ENCODE assay signal across 12 cellular contexts in the genomic region with DNA sequence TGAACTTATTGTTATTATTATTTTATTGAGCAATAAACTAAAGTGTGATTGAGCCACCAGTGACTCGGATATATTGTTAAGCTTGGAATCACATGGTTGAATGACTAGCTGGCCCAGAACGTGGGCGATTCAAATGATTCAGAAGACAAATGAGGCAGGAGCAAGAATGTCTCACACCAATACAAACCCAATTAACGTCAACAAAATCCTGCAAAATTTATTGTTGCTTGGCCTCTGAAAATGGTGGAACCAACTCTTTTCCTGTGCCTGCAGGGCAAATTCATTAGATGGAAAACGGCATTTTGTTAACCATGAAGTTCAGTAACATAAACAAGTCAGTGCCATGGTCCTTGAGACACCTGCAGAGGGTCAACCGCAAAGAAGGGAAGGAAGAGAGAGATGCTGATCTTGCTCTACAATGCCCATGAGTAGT.
DNase-seq lines count a peak whose midpoint lies in the region; ATAC-seq and TF ChIP-seq lines count a peak whose summit lies in the region.
"Had no signal": no experiment of that assay in that cellular context is flagged by ENCODE, and none has a peak within 500 bp of the region (broad histone marks: within the 10 kb centered on the region; RNA-seq: fewer than 3 reads in every experiment).

No MANE protein-coding gene starts in this region.

- H3K4me3 ChIP-seq in ACC112 (ENCODE audit: low read depth, low read length) (peak overlapping the region; percentile 50), fibroblast of the aortic adventitia (ENCODE audit: low read depth, low read length) (no peak overlapping the region)
- H3K4me3 ChIP-seq: BLaER1 treated with 17β-estradiol and CSF1 and Interleukin-3, amounts not matched to agents 10 nM and 100 nM had no signal

- H3K4me1 Mint-ChIP-seq in activated T-helper 1 cell treated with anti-CD3 and anti-CD28 coated beads, Interleukin-12 subunit alpha, Interleukin-12 subunit beta, Interleukin-2, Interleukin-4 antibody, amounts not matched to agents 30 ng/mL and 10 ng/mL and 1 ng/mL, durations not matched to agents 14 hours and 24 hours and 36 hours (ENCODE audit: low read depth): peaks cover 17% of the 10 kb centered on the region
- H3K4me1 Mint-ChIP-seq in stimulated activated naive B cell treated with anti-CD40 and anti-IgM and Interleukin-4, amounts not matched to agents 10 μg/mL and 1 μg/mL and 100 μg/mL, for 72 hours: peaks cover 8 to 16% of the 10 kb centered on the region in 2 donors

- H3K9me3 Mint-ChIP-seq in activated T-helper 1 cell treated with anti-CD3 and anti-CD28 coated beads, Interleukin-12 subunit alpha, Interleukin-12 subunit beta, Interleukin-2, Interleukin-4 antibody, amounts not matched to agents 30 ng/mL and 10 ng/mL and 1 ng/mL, durations not matched to agents 14 hours and 24 hours and 36 hours: peaks cover 4% of the 10 kb centered on the region
- H3K9me3 Mint-ChIP-seq in stimulated activated naive B cell treated with anti-CD40 and anti-IgM and Interleukin-4, amounts not matched to agents 10 μg/mL and 1 μg/mL and 100 μg/mL, for 72 hours: no peaks in the 10 kb centered on the region

- no peaks in the 10 kb centered on the region for H3K36me3 Mint-ChIP-seq in activated T-helper 1 cell treated with anti-CD3 and anti-CD28 coated beads, Interleukin-12 subunit alpha, Interleukin-12 subunit beta, Interleukin-2, Interleukin-4 antibody, amounts not matched to agents 30 ng/mL and 10 ng/mL and 1 ng/mL, durations not matched to agents 14 hours and 24 hours and 36 hours (ENCODE audit: low read depth)
- H3K36me3 Mint-ChIP-seq in stimulated activated naive B cell treated with anti-CD40 and anti-IgM and Interleukin-4, amounts not matched to agents 10 μg/mL and 1 μg/mL and 100 μg/mL, for 72 hours: no peaks in the 10 kb centered on the region

- peak overlapping the region; percentile 19 for H3K27ac Mint-ChIP-seq in activated T-helper 1 cell treated with anti-CD3 and anti-CD28 coated beads, Interleukin-12 subunit alpha, Interleukin-12 subunit beta, Interleukin-2, Interleukin-4 antibody, amounts not matched to agents 30 ng/mL and 10 ng/mL and 1 ng/mL, durations not matched to agents 14 hours and 24 hours and 36 hours
- H3K27ac Mint-ChIP-seq in stimulated activated naive B cell treated with anti-CD40 and anti-IgM and Interleukin-4, amounts not matched to agents 10 μg/mL and 1 μg/mL and 100 μg/mL, for 72 hours: no peak overlapping the region

- H3K36me3 ChIP-seq in ACC112 (ENCODE audit: insufficient read depth, low read length): no peaks in the 10 kb centered on the region
- H3K36me3 ChIP-seq: BLaER1 treated with 17β-estradiol and CSF1 and Interleukin-3, amounts not matched to agents 10 nM and 100 nM had no signal

- no peak for TF ChIP-seq CTCF in fibroblast of the aortic adventitia (IDR thresholded peaks at IDR 0.05; ENCODE audit: insufficient read depth, low read length)

- intact Hi-C loops in activated T-helper 1 cell treated with anti-CD3 and anti-CD28 coated beads, Interleukin-12 subunit alpha, Interleukin-12 subunit beta, Interleukin-2, Interleukin-4 antibody, amounts not matched to agents 30 ng/mL and 10 ng/mL and 1 ng/mL, durations not matched to agents 14 hours and 24 hours and 36 hours (cut with micrococcal nuclease): loop anchor here (5.0 kb wide), 1 partner anchor 66 kb away; no protein-coding TSS in a partner anchor

- peak; percentile 93 for DNase-seq in GM04503 (ENCODE audit: low read depth)
- DNase-seq in activated T-helper 1 cell treated with anti-CD3 and anti-CD28 coated beads, Interleukin-12 subunit alpha, Interleukin-12 subunit beta, Interleukin-2, Interleukin-4 antibody, amounts not matched to agents 30 ng/mL and 10 ng/mL and 1 ng/mL, durations not matched to agents 14 hours and 24 hours and 36 hours (ENCODE audit: low spot score): no peak
- peak; percentile 90 for DNase-seq in fibroblast of the aortic adventitia (ENCODE audit: low read depth)
- no peak for DNase-seq in SKM-1 (lab: John Stamatoyannopoulos, UW; ENCODE audit: unreplicated experiment)
- DNase-seq in stimulated activated naive B cell treated with anti-CD40 and anti-IgM and Interleukin-4, amounts not matched to agents 10 μg/mL and 1 μg/mL and 100 μg/mL, for 72 hours: no peak
- DNase-seq in NOMO-1 treated with DMSO at 0.1 percent for 48 hours (lab: John Stamatoyannopoulos, UW; ENCODE audit: unreplicated experiment): no peak
- DNase-seq: activated CD4-positive, alpha-beta T cell treated with anti-CD3 and anti-CD28 coated beads for 4 hours; activated gamma-delta T cell; NCI-H187 had no signal

- H3K4me3 Mint-ChIP-seq in activated T-helper 1 cell treated with anti-CD3 and anti-CD28 coated beads, Interleukin-12 subunit alpha, Interleukin-12 subunit beta, Interleukin-2, Interleukin-4 antibody, amounts not matched to agents 30 ng/mL and 10 ng/mL and 1 ng/mL, durations not matched to agents 14 hours and 24 hours and 36 hours: no peak overlapping the region
- no peak overlapping the region for H3K4me3 Mint-ChIP-seq in stimulated activated naive B cell treated with anti-CD40 and anti-IgM and Interleukin-4, amounts not matched to agents 10 μg/mL and 1 μg/mL and 100 μg/mL, for 72 hours

- H3K4me1 ChIP-seq in ACC112 (ENCODE audit: control insufficient read depth, insufficient read depth, low read length, unreplicated experiment): peaks cover 71% of the 10 kb centered on the region

- no peak for ATAC-seq in stimulated activated naive B cell treated with anti-CD40 and anti-IgM and Interleukin-4, amounts not matched to agents 10 μg/mL and 1 μg/mL and 100 μg/mL, for 72 hours (replicated peaks)
- ATAC-seq in activated CD4-positive, CD25-positive, alpha-beta regulatory T cell treated with anti-CD3 and anti-CD28 coated beads, Interleukin-2, amount 50 U/mL, for 24 hours: no peak

- H3K27me3 Mint-ChIP-seq in activated T-helper 1 cell treated with anti-CD3 and anti-CD28 coated beads, Interleukin-12 subunit alpha, Interleukin-12 subunit beta, Interleukin-2, Interleukin-4 antibody, amounts not matched to agents 30 ng/mL and 10 ng/mL and 1 ng/mL, durations not matched to agents 14 hours and 24 hours and 36 hours (ENCODE audit: insufficient read depth): peaks cover 5% of the 10 kb centered on the region
- peaks cover 7 to 9% of the 10 kb centered on the region in 2 donors for H3K27me3 Mint-ChIP-seq in stimulated activated naive B cell treated with anti-CD40 and anti-IgM and Interleukin-4, amounts not matched to agents 10 μg/mL and 1 μg/mL and 100 μg/mL, for 72 hours

- no peaks in the 10 kb centered on the region for H3K79me2 ChIP-seq in ACC112 (ENCODE audit: control insufficient read depth, insufficient read depth, low read length, unreplicated experiment)

- peak overlapping the region; percentile 31 for H2AFZ ChIP-seq in ACC112 (ENCODE audit: low read length, unreplicated experiment)

- H3K27ac ChIP-seq in ACC112 (ENCODE audit: low read depth, low read length): peak overlapping the region; percentile 97
- H3K27ac ChIP-seq: BLaER1 treated with 17β-estradiol and CSF1 and Interleukin-3, amounts not matched to agents 10 nM and 100 nM had no signal

- no peaks in the 10 kb centered on the region for H3K27me3 ChIP-seq in ACC112 (ENCODE audit: insufficient read depth, low read length)
- H3K27me3 ChIP-seq: BLaER1 treated with 17β-estradiol and CSF1 and Interleukin-3, amounts not matched to agents 10 nM and 100 nM had no signal

Comparison
In these comparisons a context has a peak if more than half of its experiments do, and no peak if none do; other contexts are left out.
1. DNase-seq: peak in GM04503 (single experiment) and fibroblast of the aortic adventitia (single experiment); none in activated T-helper 1 cell treated with anti-CD3 and anti-CD28 coated beads, Interleukin-12 subunit alpha, Interleukin-12 subunit beta, Interleukin-2, Interleukin-4 antibody, amounts not matched to agents 30 ng/mL and 10 ng/mL and 1 ng/mL, durations not matched to agents 14 hours and 24 hours and 36 hours (single experiment), SKM-1 (single experiment), stimulated activated naive B cell treated with anti-CD40 and anti-IgM and Interleukin-4, amounts not matched to agents 10 μg/mL and 1 μg/mL and 100 μg/mL, for 72 hours (single experiment) and NOMO-1 treated with DMSO at 0.1 percent for 48 hours (single experiment).